1 cellular context compared by ENCODE assay signal in genomic region chr12:65666876-65667275, GRCh38.
TF ChIP-seq lines count a peak whose summit lies in the region.

No MANE protein-coding gene starts in this region.

TF ChIP-seq in K562, 482 proteins besides CTCF, POLR2A, EP300 and RAD21 (continued from another document and continues in another):
- TF ChIP-seq ATF3 (IDR thresholded peaks at IDR 0.05), result peak; percentile 69; the same call in 1 of the 2 replicates
- no peak for TF ChIP-seq ATF3 (CRISPR knock-in tag; conservative IDR thresholded peaks at IDR 0.05)
- TF ChIP-seq NRF1 (conservative IDR thresholded peaks at IDR 0.05 in 1 of 2, IDR thresholded peaks at IDR 0.05 in 1 of 2), result peak; percentile 32; a peak in 1 of 4 replicates
- no peak for TF ChIP-seq ESRRA (IDR thresholded peaks at IDR 0.05; ENCODE audit: borderline replicate concordance, low read depth)
- TF ChIP-seq NFE2 (IDR thresholded peaks at IDR 0.05; ENCODE audit: low read depth), result peak; percentile 40; the same call in 1 of the 2 replicates
- TF ChIP-seq OTX1 (CRISPR knock-in tag; IDR thresholded peaks at IDR 0.05), result no peak
- TF ChIP-seq, protein P1, sequence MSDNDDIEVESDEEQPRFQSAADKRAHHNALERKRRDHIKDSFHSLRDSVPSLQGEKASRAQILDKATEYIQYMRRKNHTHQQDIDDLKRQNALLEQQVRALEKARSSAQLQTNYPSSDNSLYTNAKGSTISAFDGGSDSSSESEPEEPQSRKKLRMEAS (CRISPR knock-in tag; IDR thresholded peaks at IDR 0.05), result no peak
- TF ChIP-seq MEF2D (tag; conservative IDR thresholded peaks at IDR 0.05; ENCODE audit: low read depth), result peak; percentile 62; the same call in 1 of the 2 replicates
- peak; percentile 22 for TF ChIP-seq CCNT2 (IDR thresholded peaks at IDR 0.05; ENCODE audit: borderline replicate concordance, extremely low read depth, insufficient read length, low read depth, low read length)
- TF ChIP-seq, protein P2, sequence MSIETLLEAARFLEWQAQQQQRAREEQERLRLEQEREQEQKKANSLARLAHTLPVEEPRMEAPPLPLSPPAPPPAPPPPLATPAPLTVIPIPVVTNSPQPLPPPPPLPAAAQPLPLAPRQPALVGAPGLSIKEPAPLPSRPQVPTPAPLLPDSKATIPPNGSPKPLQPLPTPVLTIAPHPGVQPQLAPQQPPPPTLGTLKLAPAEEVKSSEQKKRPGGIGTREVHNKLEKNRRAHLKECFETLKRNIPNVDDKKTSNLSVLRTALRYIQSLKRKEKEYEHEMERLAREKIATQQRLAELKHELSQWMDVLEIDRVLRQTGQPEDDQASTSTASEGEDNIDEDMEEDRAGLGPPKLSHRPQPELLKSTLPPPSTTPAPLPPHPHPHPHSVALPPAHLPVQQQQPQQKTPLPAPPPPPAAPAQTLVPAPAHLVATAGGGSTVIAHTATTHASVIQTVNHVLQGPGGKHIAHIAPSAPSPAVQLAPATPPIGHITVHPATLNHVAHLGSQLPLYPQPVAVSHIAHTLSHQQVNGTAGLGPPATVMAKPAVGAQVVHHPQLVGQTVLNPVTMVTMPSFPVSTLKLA (conservative IDR thresholded peaks at IDR 0.05), result 0 out of 4 replicates have a peak, but pooled peaks of 1 of the 2 experiments have one; percentile 24
- no peak for TF ChIP-seq ZNF282 (CRISPR knock-in tag; IDR thresholded peaks at IDR 0.05)
- peak; percentile 80 for TF ChIP-seq SMARCE1 (IDR thresholded peaks at IDR 0.05)
- TF ChIP-seq ATF2 (CRISPR knock-in tag; IDR thresholded peaks at IDR 0.05), result no peak
- TF ChIP-seq MAFF (IDR thresholded peaks at IDR 0.05; ENCODE audit: low read length), result no peak
- no peak for TF ChIP-seq SIX5 (IDR thresholded peaks at IDR 0.05; ENCODE audit: borderline replicate concordance in 1 of 2, insufficient read depth in 1 of 2, low read depth in 1 of 2, low read length in 2 of 2)
- no peak for TF ChIP-seq XRCC4 (IDR thresholded peaks at IDR 0.05; ENCODE audit: extremely low read depth, insufficient read depth, insufficient read length)
- peak; percentile 34; the same call in 1 of the 2 replicates for TF ChIP-seq MGA (IDR thresholded peaks at IDR 0.05)
- no peak for TF ChIP-seq MBD2 (IDR thresholded peaks at IDR 0.05; ENCODE audit: borderline replicate concordance, low read depth)
- TF ChIP-seq KDM5B (IDR thresholded peaks at IDR 0.05; ENCODE audit: insufficient replicate concordance, low read depth, low read length), result no peak
- no peak for TF ChIP-seq ZNF764 (CRISPR knock-in tag; IDR thresholded peaks at IDR 0.05; ENCODE audit: low read depth)
- peak; percentile 44; the same call in 1 of the 2 replicates for TF ChIP-seq CREB3L1 (IDR thresholded peaks at IDR 0.05; ENCODE audit: borderline replicate concordance, low read depth)
- no peak for TF ChIP-seq ZNF449 (CRISPR knock-in tag; IDR thresholded peaks at IDR 0.05)
- 0 out of 2 replicates have a peak, but pooled peaks have one; percentile 26 for TF ChIP-seq ZBTB12 (CRISPR knock-in tag; IDR thresholded peaks at IDR 0.05)
- peak; percentile 64 for TF ChIP-seq CBFA2T3 (IDR thresholded peaks at IDR 0.05)
- TF ChIP-seq TAL1 (IDR thresholded peaks at IDR 0.05), result 0 out of 2 replicates have a peak, but pooled peaks have one; percentile 12
- TF ChIP-seq KLF6 (CRISPR knock-in tag; IDR thresholded peaks at IDR 0.05; ENCODE audit: borderline replicate concordance), result 0 out of 2 replicates have a peak, but pooled peaks have one; percentile 51
- 0 out of 2 replicates have a peak, but pooled peaks have one; percentile 32 for TF ChIP-seq SUPT5H (IDR thresholded peaks at IDR 0.05)
- peak in 1 of 2 experiments; percentile 7; a peak in 1 of 4 replicates for TF ChIP-seq MAZ (CRISPR knock-in tag; conservative IDR thresholded peaks at IDR 0.05 in 1 of 2, IDR thresholded peaks at IDR 0.05 in 1 of 2)
- peak; percentile 13; the same call in 1 of the 2 replicates for TF ChIP-seq EHMT2 (IDR thresholded peaks at IDR 0.05)
